In the genomic region with DNA sequence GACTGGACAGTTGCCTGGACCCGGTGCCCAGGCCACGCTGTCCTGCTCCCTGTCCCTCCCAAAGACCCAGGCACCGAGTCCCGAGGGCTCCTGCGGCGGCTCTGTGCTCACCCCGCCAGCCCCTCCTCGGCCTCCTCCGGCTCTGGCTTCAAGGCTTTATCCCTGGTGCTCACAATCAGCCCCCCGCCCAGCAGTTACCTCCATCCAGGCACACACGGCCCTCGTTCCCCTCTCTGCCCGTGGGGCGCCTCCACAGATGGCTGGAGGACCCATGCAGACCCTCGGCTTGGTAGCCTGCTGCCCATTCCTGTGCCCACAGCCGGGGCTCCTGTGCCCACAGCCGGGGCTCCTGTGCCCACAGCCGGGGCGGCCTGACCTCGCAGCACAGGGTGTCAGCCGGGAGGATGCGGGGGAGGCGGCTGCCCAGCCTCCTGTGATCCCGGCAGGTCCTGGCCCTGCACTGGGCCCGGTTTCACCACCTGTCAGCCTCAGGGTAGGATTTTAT, we compare ENCODE assay signal across 16 cellular contexts.
"Had no signal": no experiment of that assay in that cellular context is flagged by ENCODE, and none has a peak within 500 bp of the region (broad histone marks: within the 10 kb centered on the region; RNA-seq: fewer than 3 reads in every experiment).

No MANE protein-coding gene starts in this region.

- H3K9me3 ChIP-seq: ovary, psoas muscle had no signal

- H3K27ac ChIP-seq: dorsolateral prefrontal cortex, ovary, psoas muscle had no signal

- H3K4me2 ChIP-seq: smooth muscle cell had no signal

- ATAC-seq: activated CD8-positive, alpha-beta memory T cell treated with anti-CD3 and anti-CD28 coated beads, Interleukin-2, amount 10 ng/mL, durations not matched to agents 7 days and 5 days; naive thymus-derived CD4-positive, alpha-beta T cell; psoas muscle; stimulated activated effector memory CD8-positive, alpha-beta T cell treated with anti-CD3 and anti-CD28 coated beads, Interleukin-12 subunit alpha, Interleukin-12 subunit beta, amount 100 ng/mL, for 72 hours had no signal

- H3K36me3 Mint-ChIP-seq: activated CD8-positive, alpha-beta memory T cell treated with anti-CD3 and anti-CD28 coated beads, Interleukin-2, amount 10 ng/mL, durations not matched to agents 7 days and 5 days; activated naive CD8-positive, alpha-beta T cell; naive thymus-derived CD4-positive, alpha-beta T cell; stimulated activated effector memory CD8-positive, alpha-beta T cell treated with anti-CD3 and anti-CD28 coated beads, Interleukin-12 subunit alpha, Interleukin-12 subunit beta, amount 100 ng/mL, for 72 hours had no signal

- DNase-seq: activated CD4-positive, alpha-beta memory T cell treated with anti-CD3 and anti-CD28 coated beads, Interleukin-2, amount 10 ng/mL, durations not matched to agents 7 days and 5 days; activated CD4-positive, alpha-beta T cell treated with anti-CD3 and anti-CD28 coated beads for 4 hours; activated CD8-positive, alpha-beta memory T cell treated with anti-CD3 and anti-CD28 coated beads, Interleukin-2, amount 10 ng/mL, durations not matched to agents 7 days and 5 days; caudate nucleus; dorsolateral prefrontal cortex; foreskin melanocyte; hypothalamus; mesendoderm; naive thymus-derived CD4-positive, alpha-beta T cell; stimulated activated CD4-positive, alpha-beta T cell treated with anti-CD3 and anti-CD28 coated beads, Interleukin-4, amount 100 ng/mL, for 24 hours had no signal

- H3K4me1 ChIP-seq: psoas muscle had no signal

- H3K4me3 Mint-ChIP-seq: activated CD4-positive, alpha-beta memory T cell treated with anti-CD3 and anti-CD28 coated beads, Interleukin-2, amount 10 ng/mL, durations not matched to agents 7 days and 5 days; activated CD8-positive, alpha-beta memory T cell treated with anti-CD3 and anti-CD28 coated beads, Interleukin-2, amount 10 ng/mL, durations not matched to agents 7 days and 5 days; activated naive CD8-positive, alpha-beta T cell; naive thymus-derived CD4-positive, alpha-beta T cell; stimulated activated effector memory CD8-positive, alpha-beta T cell treated with anti-CD3 and anti-CD28 coated beads, Interleukin-12 subunit alpha, Interleukin-12 subunit beta, amount 100 ng/mL, for 72 hours; T-helper 2 cell treated with Interferon-gamma antibody and Interleukin-4, amounts not matched to agents 5 μg/mL and 100 μg/mL, for 36 hours had no signal

- H3K4me3 ChIP-seq: dorsolateral prefrontal cortex, ovary, psoas muscle, smooth muscle cell had no signal

- H3K9me3 Mint-ChIP-seq: activated CD4-positive, alpha-beta memory T cell treated with anti-CD3 and anti-CD28 coated beads, Interleukin-2, amount 10 ng/mL, durations not matched to agents 7 days and 5 days; stimulated activated effector memory CD8-positive, alpha-beta T cell treated with anti-CD3 and anti-CD28 coated beads, Interleukin-12 subunit alpha, Interleukin-12 subunit beta, amount 100 ng/mL, for 72 hours; T-helper 2 cell treated with Interferon-gamma antibody and Interleukin-4, amounts not matched to agents 5 μg/mL and 100 μg/mL, for 36 hours had no signal

- H3K27ac Mint-ChIP-seq: activated CD4-positive, alpha-beta memory T cell treated with anti-CD3 and anti-CD28 coated beads, Interleukin-2, amount 10 ng/mL, durations not matched to agents 7 days and 5 days; activated CD8-positive, alpha-beta memory T cell treated with anti-CD3 and anti-CD28 coated beads, Interleukin-2, amount 10 ng/mL, durations not matched to agents 7 days and 5 days; activated naive CD8-positive, alpha-beta T cell; naive thymus-derived CD4-positive, alpha-beta T cell; stimulated activated effector memory CD8-positive, alpha-beta T cell treated with anti-CD3 and anti-CD28 coated beads, Interleukin-12 subunit alpha, Interleukin-12 subunit beta, amount 100 ng/mL, for 72 hours; T-helper 2 cell treated with Interferon-gamma antibody and Interleukin-4, amounts not matched to agents 5 μg/mL and 100 μg/mL, for 36 hours had no signal

- H3K27me3 ChIP-seq: ovary had no signal

- H3K36me3 ChIP-seq: ovary had no signal
